ENCODE assay signal across 1 cellular context in the genomic region with DNA sequence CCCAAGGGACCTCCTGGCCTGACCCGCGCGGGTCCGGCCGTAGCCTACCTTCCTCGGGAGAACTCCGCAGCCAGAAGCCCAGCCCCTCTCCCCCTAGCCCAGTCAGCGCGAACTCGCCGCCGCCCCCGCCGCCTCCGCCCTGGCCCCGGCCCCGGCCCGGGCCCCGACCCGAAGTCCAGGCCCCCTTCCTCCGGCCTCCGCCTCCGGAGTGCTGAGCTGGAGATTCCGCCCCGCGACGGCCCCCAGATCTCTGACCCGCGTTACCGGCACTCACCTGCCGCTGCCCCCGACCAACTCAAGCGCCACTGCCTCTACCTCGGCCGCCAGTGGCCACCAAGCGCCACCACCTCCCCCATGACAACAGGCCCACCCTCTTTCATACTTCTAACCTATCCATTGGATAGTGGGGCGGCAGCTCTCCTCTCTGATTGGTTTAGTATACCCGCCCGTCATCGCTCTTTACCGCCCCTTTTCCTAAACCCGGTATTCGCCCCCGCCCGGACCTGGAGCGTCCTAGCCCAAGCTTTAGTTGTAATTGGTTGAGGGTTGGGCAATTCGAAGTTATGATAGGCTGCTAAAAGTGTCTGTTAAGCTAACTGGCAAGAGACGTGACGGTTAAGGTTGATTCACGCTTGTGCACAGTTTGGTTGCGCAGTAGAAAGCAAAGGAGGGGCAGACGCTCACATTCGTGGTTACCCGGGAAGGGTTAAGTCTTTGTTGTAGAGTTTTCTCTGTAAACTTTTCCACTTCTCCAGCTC.
TF ChIP-seq lines count a peak whose summit lies in the region.

A gene (minus strand): TSS at position 328 of the 758 bp plus-strand sequence. CDS start 102,795 bp downstream, outside the sequence.

TF ChIP-seq in HepG2, 621 proteins besides CTCF, POLR2A, EP300 and RAD21 (continued from another document and continues in another):
- TF ChIP-seq ZNF383 (CRISPR knock-in tag; IDR thresholded peaks at IDR 0.05; ENCODE audit: borderline replicate concordance) = peak; percentile 26; the same call in 1 of the 2 replicates
- TF ChIP-seq TCF12 (IDR thresholded peaks at IDR 0.05) = no peak
- TF ChIP-seq TCF12 (CRISPR knock-in tag; IDR thresholded peaks at IDR 0.05) = no peak
- TF ChIP-seq FOXA3 (CRISPR knock-in tag; IDR thresholded peaks at IDR 0.05) = 0 out of 2 replicates have a peak, but pooled peaks have one; percentile 19
- TF ChIP-seq SOX13 (IDR thresholded peaks at IDR 0.05) = peak; percentile 96
- no peak for TF ChIP-seq SOX13 (CRISPR knock-in tag; conservative IDR thresholded peaks at IDR 0.05 in 1 of 2, IDR thresholded peaks at IDR 0.05 in 1 of 2)
- TF ChIP-seq ETV6 (CRISPR knock-in tag; conservative IDR thresholded peaks at IDR 0.05) = 0 out of 2 replicates have a peak, but pooled peaks have one; percentile 25
- TF ChIP-seq KAT7 (CRISPR knock-in tag; IDR thresholded peaks at IDR 0.05; ENCODE audit: borderline replicate concordance) = 0 out of 2 replicates have a peak, but pooled peaks have one; percentile 4
- TF ChIP-seq PHF20 (CRISPR knock-in tag; IDR thresholded peaks at IDR 0.05) = 0 out of 2 replicates have a peak, but pooled peaks have one; percentile 38
- TF ChIP-seq, protein P1, sequence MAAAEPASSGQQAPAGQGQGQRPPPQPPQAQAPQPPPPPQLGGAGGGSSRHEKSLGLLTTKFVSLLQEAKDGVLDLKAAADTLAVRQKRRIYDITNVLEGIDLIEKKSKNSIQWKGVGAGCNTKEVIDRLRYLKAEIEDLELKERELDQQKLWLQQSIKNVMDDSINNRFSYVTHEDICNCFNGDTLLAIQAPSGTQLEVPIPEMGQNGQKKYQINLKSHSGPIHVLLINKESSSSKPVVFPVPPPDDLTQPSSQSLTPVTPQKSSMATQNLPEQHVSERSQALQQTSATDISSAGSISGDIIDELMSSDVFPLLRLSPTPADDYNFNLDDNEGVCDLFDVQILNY (CRISPR knock-in tag; conservative IDR thresholded peaks at IDR 0.05) = 0 out of 2 replicates have a peak, but pooled peaks have one; percentile 21
- TF ChIP-seq NCOA5 (CRISPR knock-in tag; IDR thresholded peaks at IDR 0.05) = no peak
- TF ChIP-seq, protein P2, sequence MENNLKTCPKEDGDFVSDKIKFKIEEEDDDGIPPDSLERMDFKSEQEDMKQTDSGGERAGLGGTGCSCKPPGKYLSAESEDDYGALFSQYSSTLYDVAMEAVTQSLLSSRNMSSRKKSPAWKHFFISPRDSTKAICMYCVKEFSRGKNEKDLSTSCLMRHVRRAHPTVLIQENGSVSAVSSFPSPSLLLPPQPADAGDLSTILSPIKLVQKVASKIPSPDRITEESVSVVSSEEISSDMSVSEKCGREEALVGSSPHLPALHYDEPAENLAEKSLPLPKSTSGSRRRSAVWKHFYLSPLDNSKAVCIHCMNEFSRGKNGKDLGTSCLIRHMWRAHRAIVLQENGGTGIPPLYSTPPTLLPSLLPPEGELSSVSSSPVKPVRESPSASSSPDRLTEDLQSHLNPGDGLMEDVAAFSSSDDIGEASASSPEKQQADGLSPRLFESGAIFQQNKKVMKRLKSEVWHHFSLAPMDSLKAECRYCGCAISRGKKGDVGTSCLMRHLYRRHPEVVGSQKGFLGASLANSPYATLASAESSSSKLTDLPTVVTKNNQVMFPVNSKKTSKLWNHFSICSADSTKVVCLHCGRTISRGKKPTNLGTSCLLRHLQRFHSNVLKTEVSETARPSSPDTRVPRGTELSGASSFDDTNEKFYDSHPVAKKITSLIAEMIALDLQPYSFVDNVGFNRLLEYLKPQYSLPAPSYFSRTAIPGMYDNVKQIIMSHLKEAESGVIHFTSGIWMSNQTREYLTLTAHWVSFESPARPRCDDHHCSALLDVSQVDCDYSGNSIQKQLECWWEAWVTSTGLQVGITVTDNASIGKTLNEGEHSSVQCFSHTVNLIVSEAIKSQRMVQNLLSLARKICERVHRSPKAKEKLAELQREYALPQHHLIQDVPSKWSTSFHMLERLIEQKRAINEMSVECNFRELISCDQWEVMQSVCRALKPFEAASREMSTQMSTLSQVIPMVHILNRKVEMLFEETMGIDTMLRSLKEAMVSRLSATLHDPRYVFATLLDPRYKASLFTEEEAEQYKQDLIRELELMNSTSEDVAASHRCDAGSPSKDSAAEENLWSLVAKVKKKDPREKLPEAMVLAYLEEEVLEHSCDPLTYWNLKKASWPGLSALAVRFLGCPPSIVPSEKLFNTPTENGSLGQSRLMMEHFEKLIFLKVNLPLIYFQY (CRISPR knock-in tag; IDR thresholded peaks at IDR 0.05; ENCODE audit: borderline replicate concordance) = peak; percentile 57; the same call in 1 of the 2 replicates
- TF ChIP-seq, protein P3, sequence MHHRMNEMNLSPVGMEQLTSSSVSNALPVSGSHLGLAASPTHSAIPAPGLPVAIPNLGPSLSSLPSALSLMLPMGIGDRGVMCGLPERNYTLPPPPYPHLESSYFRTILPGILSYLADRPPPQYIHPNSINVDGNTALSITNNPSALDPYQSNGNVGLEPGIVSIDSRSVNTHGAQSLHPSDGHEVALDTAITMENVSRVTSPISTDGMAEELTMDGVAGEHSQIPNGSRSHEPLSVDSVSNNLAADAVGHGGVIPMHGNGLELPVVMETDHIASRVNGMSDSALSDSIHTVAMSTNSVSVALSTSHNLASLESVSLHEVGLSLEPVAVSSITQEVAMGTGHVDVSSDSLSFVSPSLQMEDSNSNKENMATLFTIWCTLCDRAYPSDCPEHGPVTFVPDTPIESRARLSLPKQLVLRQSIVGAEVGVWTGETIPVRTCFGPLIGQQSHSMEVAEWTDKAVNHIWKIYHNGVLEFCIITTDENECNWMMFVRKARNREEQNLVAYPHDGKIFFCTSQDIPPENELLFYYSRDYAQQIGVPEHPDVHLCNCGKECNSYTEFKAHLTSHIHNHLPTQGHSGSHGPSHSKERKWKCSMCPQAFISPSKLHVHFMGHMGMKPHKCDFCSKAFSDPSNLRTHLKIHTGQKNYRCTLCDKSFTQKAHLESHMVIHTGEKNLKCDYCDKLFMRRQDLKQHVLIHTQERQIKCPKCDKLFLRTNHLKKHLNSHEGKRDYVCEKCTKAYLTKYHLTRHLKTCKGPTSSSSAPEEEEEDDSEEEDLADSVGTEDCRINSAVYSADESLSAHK (CRISPR knock-in tag; IDR thresholded peaks at IDR 0.05; ENCODE audit: borderline replicate concordance) = no peak
- no peak for TF ChIP-seq ZC3H4 (CRISPR knock-in tag; IDR thresholded peaks at IDR 0.05; ENCODE audit: borderline replicate concordance)
- no peak for TF ChIP-seq ZEB1 (IDR thresholded peaks at IDR 0.05; ENCODE audit: insufficient replicate concordance, low read depth)
- TF ChIP-seq JUNB (CRISPR knock-in tag; IDR thresholded peaks at IDR 0.05; ENCODE audit: borderline replicate concordance) = no peak
- TF ChIP-seq, protein P4, sequence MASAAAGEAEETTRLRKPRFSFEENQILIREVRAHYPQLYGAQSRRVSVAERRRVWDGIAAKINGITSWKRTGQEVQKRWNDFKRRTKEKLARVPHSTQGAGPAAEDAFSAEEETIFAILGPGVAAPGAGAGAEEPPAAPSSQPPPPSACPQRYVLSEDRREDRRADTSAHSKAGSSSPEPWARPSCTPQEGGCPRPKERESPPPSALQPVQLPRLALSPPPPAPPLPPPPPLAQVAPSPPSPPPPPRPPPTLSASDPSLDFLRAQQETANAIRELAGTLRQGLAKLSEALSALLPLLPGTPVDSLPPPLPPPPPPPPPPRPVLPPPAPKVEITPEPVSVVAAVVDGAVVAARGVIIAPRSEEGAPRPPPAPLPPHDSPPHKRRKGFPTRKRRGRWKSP (CRISPR knock-in tag; IDR thresholded peaks at IDR 0.05) = peak; percentile 54
- TF ChIP-seq CEBPB (IDR thresholded peaks at IDR 0.05; ENCODE audit: borderline replicate concordance, low read depth, low read length) = peak; percentile 95
- TF ChIP-seq NR3C1 (CRISPR knock-in tag; IDR thresholded peaks at IDR 0.05) = no peak
- TF ChIP-seq ATRX (CRISPR knock-in tag; IDR thresholded peaks at IDR 0.05; ENCODE audit: borderline replicate concordance) = no peak
- TF ChIP-seq PAWR (CRISPR knock-in tag; IDR thresholded peaks at IDR 0.05; ENCODE audit: borderline replicate concordance) = no peak
- TF ChIP-seq ZFYVE20 (CRISPR knock-in tag; IDR thresholded peaks at IDR 0.05; ENCODE audit: borderline replicate concordance, low read depth) = no peak
- TF ChIP-seq, protein P5, sequence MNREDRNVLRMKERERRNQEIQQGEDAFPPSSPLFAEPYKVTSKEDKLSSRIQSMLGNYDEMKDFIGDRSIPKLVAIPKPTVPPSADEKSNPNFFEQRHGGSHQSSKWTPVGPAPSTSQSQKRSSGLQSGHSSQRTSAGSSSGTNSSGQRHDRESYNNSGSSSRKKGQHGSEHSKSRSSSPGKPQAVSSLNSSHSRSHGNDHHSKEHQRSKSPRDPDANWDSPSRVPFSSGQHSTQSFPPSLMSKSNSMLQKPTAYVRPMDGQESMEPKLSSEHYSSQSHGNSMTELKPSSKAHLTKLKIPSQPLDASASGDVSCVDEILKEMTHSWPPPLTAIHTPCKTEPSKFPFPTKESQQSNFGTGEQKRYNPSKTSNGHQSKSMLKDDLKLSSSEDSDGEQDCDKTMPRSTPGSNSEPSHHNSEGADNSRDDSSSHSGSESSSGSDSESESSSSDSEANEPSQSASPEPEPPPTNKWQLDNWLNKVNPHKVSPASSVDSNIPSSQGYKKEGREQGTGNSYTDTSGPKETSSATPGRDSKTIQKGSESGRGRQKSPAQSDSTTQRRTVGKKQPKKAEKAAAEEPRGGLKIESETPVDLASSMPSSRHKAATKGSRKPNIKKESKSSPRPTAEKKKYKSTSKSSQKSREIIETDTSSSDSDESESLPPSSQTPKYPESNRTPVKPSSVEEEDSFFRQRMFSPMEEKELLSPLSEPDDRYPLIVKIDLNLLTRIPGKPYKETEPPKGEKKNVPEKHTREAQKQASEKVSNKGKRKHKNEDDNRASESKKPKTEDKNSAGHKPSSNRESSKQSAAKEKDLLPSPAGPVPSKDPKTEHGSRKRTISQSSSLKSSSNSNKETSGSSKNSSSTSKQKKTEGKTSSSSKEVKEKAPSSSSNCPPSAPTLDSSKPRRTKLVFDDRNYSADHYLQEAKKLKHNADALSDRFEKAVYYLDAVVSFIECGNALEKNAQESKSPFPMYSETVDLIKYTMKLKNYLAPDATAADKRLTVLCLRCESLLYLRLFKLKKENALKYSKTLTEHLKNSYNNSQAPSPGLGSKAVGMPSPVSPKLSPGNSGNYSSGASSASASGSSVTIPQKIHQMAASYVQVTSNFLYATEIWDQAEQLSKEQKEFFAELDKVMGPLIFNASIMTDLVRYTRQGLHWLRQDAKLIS (CRISPR knock-in tag; IDR thresholded peaks at IDR 0.05) = no peak
- TF ChIP-seq, protein P6, sequence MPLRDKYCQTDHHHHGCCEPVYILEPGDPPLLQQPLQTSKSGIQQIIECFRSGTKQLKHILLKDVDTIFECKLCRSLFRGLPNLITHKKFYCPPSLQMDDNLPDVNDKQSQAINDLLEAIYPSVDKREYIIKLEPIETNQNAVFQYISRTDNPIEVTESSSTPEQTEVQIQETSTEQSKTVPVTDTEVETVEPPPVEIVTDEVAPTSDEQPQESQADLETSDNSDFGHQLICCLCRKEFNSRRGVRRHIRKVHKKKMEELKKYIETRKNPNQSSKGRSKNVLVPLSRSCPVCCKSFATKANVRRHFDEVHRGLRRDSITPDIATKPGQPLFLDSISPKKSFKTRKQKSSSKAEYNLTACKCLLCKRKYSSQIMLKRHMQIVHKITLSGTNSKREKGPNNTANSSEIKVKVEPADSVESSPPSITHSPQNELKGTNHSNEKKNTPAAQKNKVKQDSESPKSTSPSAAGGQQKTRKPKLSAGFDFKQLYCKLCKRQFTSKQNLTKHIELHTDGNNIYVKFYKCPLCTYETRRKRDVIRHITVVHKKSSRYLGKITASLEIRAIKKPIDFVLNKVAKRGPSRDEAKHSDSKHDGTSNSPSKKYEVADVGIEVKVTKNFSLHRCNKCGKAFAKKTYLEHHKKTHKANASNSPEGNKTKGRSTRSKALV (CRISPR knock-in tag; IDR thresholded peaks at IDR 0.05) = no peak
- peak; percentile 72 for TF ChIP-seq CBX1 (IDR thresholded peaks at IDR 0.05; ENCODE audit: low read depth)
- TF ChIP-seq, protein P7, sequence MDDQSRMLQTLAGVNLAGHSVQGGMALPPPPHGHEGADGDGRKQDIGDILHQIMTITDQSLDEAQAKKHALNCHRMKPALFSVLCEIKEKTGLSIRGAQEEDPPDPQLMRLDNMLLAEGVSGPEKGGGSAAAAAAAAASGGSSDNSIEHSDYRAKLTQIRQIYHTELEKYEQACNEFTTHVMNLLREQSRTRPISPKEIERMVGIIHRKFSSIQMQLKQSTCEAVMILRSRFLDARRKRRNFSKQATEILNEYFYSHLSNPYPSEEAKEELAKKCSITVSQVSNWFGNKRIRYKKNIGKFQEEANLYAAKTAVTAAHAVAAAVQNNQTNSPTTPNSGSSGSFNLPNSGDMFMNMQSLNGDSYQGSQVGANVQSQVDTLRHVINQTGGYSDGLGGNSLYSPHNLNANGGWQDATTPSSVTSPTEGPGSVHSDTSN (CRISPR knock-in tag; IDR thresholded peaks at IDR 0.05; ENCODE audit: borderline replicate concordance) = peak; percentile 97; the same call in 1 of the 2 replicates
- TF ChIP-seq, protein P8, sequence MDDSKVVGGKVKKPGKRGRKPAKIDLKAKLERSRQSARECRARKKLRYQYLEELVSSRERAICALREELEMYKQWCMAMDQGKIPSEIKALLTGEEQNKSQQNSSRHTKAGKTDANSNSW (CRISPR knock-in tag; IDR thresholded peaks at IDR 0.05; ENCODE audit: borderline replicate concordance) = no peak
- no peak for TF ChIP-seq PITX1 (CRISPR knock-in tag; IDR thresholded peaks at IDR 0.05)
- TF ChIP-seq ZNF556 (CRISPR knock-in tag; IDR thresholded peaks at IDR 0.05; ENCODE audit: borderline replicate concordance) = 0 out of 2 replicates have a peak, but pooled peaks have one; percentile 43
- TF ChIP-seq MED1 (CRISPR knock-in tag; IDR thresholded peaks at IDR 0.05) = peak; percentile 42; the same call in 1 of the 2 replicates
- TF ChIP-seq, protein P9, sequence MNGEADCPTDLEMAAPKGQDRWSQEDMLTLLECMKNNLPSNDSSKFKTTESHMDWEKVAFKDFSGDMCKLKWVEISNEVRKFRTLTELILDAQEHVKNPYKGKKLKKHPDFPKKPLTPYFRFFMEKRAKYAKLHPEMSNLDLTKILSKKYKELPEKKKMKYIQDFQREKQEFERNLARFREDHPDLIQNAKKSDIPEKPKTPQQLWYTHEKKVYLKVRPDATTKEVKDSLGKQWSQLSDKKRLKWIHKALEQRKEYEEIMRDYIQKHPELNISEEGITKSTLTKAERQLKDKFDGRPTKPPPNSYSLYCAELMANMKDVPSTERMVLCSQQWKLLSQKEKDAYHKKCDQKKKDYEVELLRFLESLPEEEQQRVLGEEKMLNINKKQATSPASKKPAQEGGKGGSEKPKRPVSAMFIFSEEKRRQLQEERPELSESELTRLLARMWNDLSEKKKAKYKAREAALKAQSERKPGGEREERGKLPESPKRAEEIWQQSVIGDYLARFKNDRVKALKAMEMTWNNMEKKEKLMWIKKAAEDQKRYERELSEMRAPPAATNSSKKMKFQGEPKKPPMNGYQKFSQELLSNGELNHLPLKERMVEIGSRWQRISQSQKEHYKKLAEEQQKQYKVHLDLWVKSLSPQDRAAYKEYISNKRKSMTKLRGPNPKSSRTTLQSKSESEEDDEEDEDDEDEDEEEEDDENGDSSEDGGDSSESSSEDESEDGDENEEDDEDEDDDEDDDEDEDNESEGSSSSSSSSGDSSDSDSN (CRISPR knock-in tag; IDR thresholded peaks at IDR 0.05) = peak; percentile 87; the same call in 1 of the 2 replicates
- no peak for TF ChIP-seq ZBTB7B (CRISPR knock-in tag; IDR thresholded peaks at IDR 0.05)
- TF ChIP-seq ZNF713 (CRISPR knock-in tag; IDR thresholded peaks at IDR 0.05) = no peak
- TF ChIP-seq SIN3A (IDR thresholded peaks at IDR 0.05; ENCODE audit: borderline replicate concordance, low read depth, low read length) = 0 out of 2 replicates have a peak, but pooled peaks have one; percentile 36
- no peak for TF ChIP-seq ZNF354B (CRISPR knock-in tag; IDR thresholded peaks at IDR 0.05)
- TF ChIP-seq ZNF816 (CRISPR knock-in tag; IDR thresholded peaks at IDR 0.05; ENCODE audit: borderline replicate concordance) = no peak
- peak; percentile 96 for TF ChIP-seq ZNF652 (CRISPR knock-in tag; IDR thresholded peaks at IDR 0.05; ENCODE audit: borderline replicate concordance, low read depth)
- TF ChIP-seq ATF1 (CRISPR knock-in tag; IDR thresholded peaks at IDR 0.05) = peak; percentile 95
- TF ChIP-seq ZNF367 (CRISPR knock-in tag; IDR thresholded peaks at IDR 0.05; ENCODE audit: borderline replicate concordance) = no peak
